Comparison of ENCODE assay signal across 22 cellular contexts in the genomic region with DNA sequence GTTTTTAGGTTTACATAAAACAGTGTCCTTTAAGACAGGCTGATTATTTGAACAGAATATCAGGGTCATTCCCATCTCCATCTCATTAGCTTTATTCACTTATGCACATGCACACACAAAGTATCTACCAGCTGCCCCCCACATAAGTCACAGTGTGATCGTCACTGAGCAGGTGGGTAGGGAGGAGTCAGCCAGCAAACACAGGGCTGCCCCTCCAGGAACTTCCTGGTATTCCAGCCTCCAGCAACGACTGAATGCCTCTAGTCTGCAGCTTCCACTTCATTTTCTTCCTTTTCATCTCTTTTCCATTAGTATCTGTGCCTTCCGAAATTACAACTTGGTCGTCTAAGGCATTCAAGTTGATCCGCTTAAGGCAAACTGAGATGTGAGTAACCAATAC. TPM values are rescaled to one million over a fixed set of nuclear protein-coding genes. Genes with fewer than 3 reads are reported as not detected.
DNase-seq lines count a peak whose midpoint lies in the region; ATAC-seq and TF ChIP-seq lines count a peak whose summit lies in the region.
"Had no signal": no experiment of that assay in that cellular context is flagged by ENCODE, and none has a peak within 500 bp of the region (broad histone marks: within the 10 kb centered on the region; RNA-seq: fewer than 3 reads in every experiment).

No MANE protein-coding gene starts in this region.

- H3K4me1 Mint-ChIP-seq in activated CD8-positive, alpha-beta memory T cell treated with anti-CD3 and anti-CD28 coated beads, Interleukin-2, amount 10 ng/mL, durations not matched to agents 7 days and 5 days = peaks cover 35% of the 10 kb centered on the region
- H3K4me1 Mint-ChIP-seq in activated T-helper 17 cell treated with anti-CD3 and anti-CD28 coated beads, Interleukin-2, amount 50 U/mL, for 72 hours = no peaks in the 10 kb centered on the region

- H3K9me3 Mint-ChIP-seq in activated CD8-positive, alpha-beta memory T cell treated with anti-CD3 and anti-CD28 coated beads, Interleukin-2, amount 10 ng/mL, durations not matched to agents 7 days and 5 days (ENCODE audit: low read depth) = peaks cover 2% of the 10 kb centered on the region
- peaks cover 4% of the 10 kb centered on the region for H3K9me3 Mint-ChIP-seq in activated T-helper 17 cell treated with anti-CD3 and anti-CD28 coated beads, Interleukin-2, amount 50 U/mL, for 72 hours
- H3K9me3 Mint-ChIP-seq: activated T-cell treated with anti-CD3 and anti-CD28 coated beads, Interleukin-2, amount 50 U/mL, for 24 hours had no signal

- H3K27ac ChIP-seq in left ventricle myocardium inferior (replicated peaks) = no peak overlapping the region
- H3K27ac ChIP-seq: colonic mucosa, SJSA1, testis had no signal

- peak overlapping the region; percentile 85 for H3K27ac Mint-ChIP-seq in activated CD8-positive, alpha-beta memory T cell treated with anti-CD3 and anti-CD28 coated beads, Interleukin-2, amount 10 ng/mL, durations not matched to agents 7 days and 5 days
- H3K27ac Mint-ChIP-seq in activated T-helper 17 cell treated with anti-CD3 and anti-CD28 coated beads, Interleukin-2, amount 50 U/mL, for 72 hours = peak overlapping the region; percentile 20
- H3K27ac Mint-ChIP-seq: progenitor cell of endocrine pancreas had no signal

- no peaks in the 10 kb centered on the region for H3K36me3 ChIP-seq in left ventricle myocardium inferior
- H3K36me3 ChIP-seq: colonic mucosa, SJSA1 had no signal

- no peak for TF ChIP-seq CTCF in left ventricle myocardium inferior (IDR thresholded peaks at IDR 0.05; ENCODE audit: borderline replicate concordance)

- no peaks in the 10 kb centered on the region for H3K27me3 ChIP-seq in left ventricle myocardium inferior (ENCODE audit: low read depth)
- H3K27me3 ChIP-seq: colonic mucosa, SJSA1, testis had no signal

- H3K4me1 ChIP-seq in left ventricle myocardium inferior = peaks cover 10% of the 10 kb centered on the region
- H3K4me1 ChIP-seq: colonic mucosa, SJSA1 had no signal

- no peaks in the 10 kb centered on the region for H3K27me3 Mint-ChIP-seq in activated CD8-positive, alpha-beta memory T cell treated with anti-CD3 and anti-CD28 coated beads, Interleukin-2, amount 10 ng/mL, durations not matched to agents 7 days and 5 days
- H3K27me3 Mint-ChIP-seq in activated T-helper 17 cell treated with anti-CD3 and anti-CD28 coated beads, Interleukin-2, amount 50 U/mL, for 72 hours = no peaks in the 10 kb centered on the region
- H3K27me3 Mint-ChIP-seq: activated T-cell treated with anti-CD3 and anti-CD28 coated beads, Interleukin-2, amount 50 U/mL, for 24 hours had no signal

- H3K36me3 Mint-ChIP-seq in activated CD8-positive, alpha-beta memory T cell treated with anti-CD3 and anti-CD28 coated beads, Interleukin-2, amount 10 ng/mL, durations not matched to agents 7 days and 5 days = peaks cover 17% of the 10 kb centered on the region
- H3K36me3 Mint-ChIP-seq in activated T-helper 17 cell treated with anti-CD3 and anti-CD28 coated beads, Interleukin-2, amount 50 U/mL, for 72 hours (ENCODE audit: low read depth) = peaks cover 6% of the 10 kb centered on the region

- CTCF ChIA-PET in activated CD8-positive, alpha-beta memory T cell treated with anti-CD3 and anti-CD28 coated beads, Interleukin-2, amount 10 ng/mL, durations not matched to agents 7 days and 5 days (lab: Charles Lee) = interaction anchor here (0.8 to 1.9 kb wide), 5 partner anchors 18 to 48 kb away, joined by 3 to 7 read pairs (median 4); no protein-coding TSS in a partner anchor

- intact Hi-C loops in left ventricle myocardium inferior (cut with micrococcal nuclease) = no loop called here

- no peak overlapping the region for H3K4me3 Mint-ChIP-seq in activated CD8-positive, alpha-beta memory T cell treated with anti-CD3 and anti-CD28 coated beads, Interleukin-2, amount 10 ng/mL, durations not matched to agents 7 days and 5 days
- no peak overlapping the region for H3K4me3 Mint-ChIP-seq in activated T-helper 17 cell treated with anti-CD3 and anti-CD28 coated beads, Interleukin-2, amount 50 U/mL, for 72 hours
- H3K4me3 Mint-ChIP-seq: activated T-cell treated with anti-CD3 and anti-CD28 coated beads, Interleukin-2, amount 50 U/mL, for 24 hours had no signal

- no peak overlapping the region for H3K4me3 ChIP-seq in left ventricle myocardium inferior
- H3K4me3 ChIP-seq: colonic mucosa, SJSA1, testis had no signal

- no peak for ATAC-seq in activated CD8-positive, alpha-beta memory T cell treated with anti-CD3 and anti-CD28 coated beads, Interleukin-2, amount 10 ng/mL, durations not matched to agents 7 days and 5 days
- no peak for ATAC-seq in activated T-helper 17 cell treated with anti-CD3 and anti-CD28 coated beads, Interleukin-2, amount 50 U/mL, for 72 hours (replicated peaks)
- ATAC-seq: sciatic nerve had no signal

- no peaks in the 10 kb centered on the region for H3K9me3 ChIP-seq in left ventricle myocardium inferior (replicated peaks)
- H3K9me3 ChIP-seq: colonic mucosa, SJSA1, testis had no signal

- no peak for DNase-seq in activated CD8-positive, alpha-beta memory T cell treated with anti-CD3 and anti-CD28 coated beads, Interleukin-2, amount 10 ng/mL, durations not matched to agents 7 days and 5 days
- DNase-seq in activated CD8-positive, alpha-beta memory T cell treated with anti-CD3 and anti-CD28 coated beads for 24 hours = no peak
- peak; percentile 33 for DNase-seq in iPS-NIHi11 (ENCODE audit: low spot score)
- no peak for DNase-seq in activated CD4-positive, alpha-beta T cell treated with anti-CD3 and anti-CD28 coated beads for 1 hour
- DNase-seq in activated CD4-positive, alpha-beta T cell treated with anti-CD3 and anti-CD28 coated beads, Interleukin-2, amount 50 U/mL, for 48 hours = no peak
- no peak for DNase-seq in hippocampal formation (lab: John Stamatoyannopoulos, UW)
- no peak for DNase-seq in left ventricle myocardium inferior
- DNase-seq: colonic mucosa, DMS79, foreskin melanocyte, GF-D8, KG1, mesenchymal stem cell, NCI-H1417 treated with DMSO at 0.1 percent for 48 hours, NCI-H2081, NCI-H774, testis had no signal

RNA-seq across cellular contexts. Expression of a gene that starts 48.9 kb away (rescaled TPM):
- total RNA-seq in activated CD8-positive, alpha-beta memory T cell treated with anti-CD3 and anti-CD28 coated beads, Interleukin-2, amount 10 ng/mL, durations not matched to agents 7 days and 5 days = 100 to 1,000 TPM in 1 of 2 experiments, 10 to 100 TPM in 1; 85.6 to 103 TPM
- 10 to 100 TPM; 56.9 to 82.3 TPM for total RNA-seq in activated T-helper 17 cell treated with anti-CD3 and anti-CD28 coated beads, Interleukin-2, amount 50 U/mL, for 72 hours
- total RNA-seq in left ventricle myocardium inferior = 120 TPM
